23 cellular contexts compared by ENCODE assay signal in genomic region chr6:145491126-145491525, GRCh38.
DNase-seq lines count a peak whose midpoint lies in the region; ATAC-seq, FAIRE-seq and TF ChIP-seq lines count a peak whose summit lies in the region.
"Had no signal": no experiment of that assay in that cellular context is flagged by ENCODE, and none has a peak within 500 bp of the region (broad histone marks: within the 10 kb centered on the region; RNA-seq: fewer than 3 reads in every experiment).

No MANE protein-coding gene starts in this region.

- no peak overlapping the region for H3K27ac ChIP-seq in keratinocyte (ENCODE audit: control insufficient read depth, insufficient read depth, low read length)
- H3K27ac ChIP-seq: PC-9, SJSA1 had no signal

- H4K20me1 ChIP-seq in keratinocyte (ENCODE audit: control insufficient read depth, extremely low read depth, insufficient read depth, low read length) = no peaks in the 10 kb centered on the region

- H3K79me2 ChIP-seq in keratinocyte (ENCODE audit: control insufficient read depth, insufficient read depth, low read length) = no peaks in the 10 kb centered on the region

- H3K4me3 ChIP-seq in Jurkat, Clone E6-1 (ENCODE audit: low read length) = no peak overlapping the region
- no peak overlapping the region for H3K4me3 ChIP-seq in keratinocyte (ENCODE audit: control insufficient read depth in 2 of 3, extremely low read depth in 1 of 3, insufficient read depth in 2 of 3, low read depth in 1 of 3, low read length in 3 of 3)
- H3K4me3 ChIP-seq in H7 (ENCODE audit: insufficient read depth, low read depth, low read length) = no peak overlapping the region
- H3K4me3 ChIP-seq: PC-9, SJSA1 had no signal

- peak; percentile 83 for ATAC-seq in WTC11
- ATAC-seq in GM19397 (IDR thresholded peaks at IDR 0.05; ENCODE audit: unreplicated experiment) = no peak
- ATAC-seq: Right ventricle myocardium inferior had no signal

- H3K27me3 ChIP-seq in keratinocyte (ENCODE audit: control insufficient read depth, extremely low read depth, insufficient read depth, low read length) (no peaks in the 10 kb centered on the region), H7 (ENCODE audit: control insufficient read depth, insufficient read depth, low read length) (no peaks in the 10 kb centered on the region)
- H3K27me3 ChIP-seq: SJSA1 had no signal

- H2AFZ ChIP-seq in keratinocyte (ENCODE audit: control insufficient read depth, low read length) = no peak overlapping the region
- H2AFZ ChIP-seq: PC-9 had no signal

- no peaks in the 10 kb centered on the region for H3K9me3 ChIP-seq in keratinocyte (ENCODE audit: control insufficient read depth, low read depth, low read length)
- H3K9me3 ChIP-seq: SJSA1 had no signal

- DNase-seq in ELF-1 (ENCODE audit: low read depth, low spot score) (peak; percentile 9), WTC11 (ENCODE audit: low spot score) (peak; percentile 33), keratinocyte (ENCODE audit: low read depth, low spot score) (no peak), HCEC 1CT (no peak), H7 (no peak), superior temporal gyrus (ENCODE audit: extremely low spot score) (no peak)
- DNase-seq in Jurkat, Clone E6-1 (ENCODE audit: low read depth, low spot score) = peak; percentile 59
- DNase-seq: CD4-positive, CD25-positive, alpha-beta regulatory T cell; DMS153; MV-4-11; NCI-H1105; NCI-H146; NCI-H1930; NCI-H446; NCI-H524 treated with DMSO at 0.1 percent for 48 hours; NCI-H774; NK-92 treated with Interleukin-12 subunit alpha and Interleukin-12 subunit beta, amount 100 ng/mL, for 24 hours; PC-9 had no signal

- TF ChIP-seq CTCF in WTC11 (IDR thresholded peaks at IDR 0.05) (no peak), keratinocyte (optimal IDR thresholded peaks at IDR 0.05 in 1 of 3, IDR thresholded peaks at IDR 0.05 in 1 of 3, conservative IDR thresholded peaks at IDR 0.05 in 1 of 3; ENCODE audit: extremely low read depth in 1 of 3, insufficient read depth in 2 of 3, low read length in 3 of 3) (peak in 2 of 3 experiments; percentile 11 to 31)

- no peaks in the 10 kb centered on the region for H3K4me1 ChIP-seq in keratinocyte (ENCODE audit: control insufficient read depth, extremely low read depth, insufficient read depth, low read length)
- H3K4me1 ChIP-seq: SJSA1 had no signal

- no peak overlapping the region for H3K4me2 ChIP-seq in keratinocyte (ENCODE audit: control insufficient read depth, extremely low read depth, insufficient read depth, low read depth, low read length)
- H3K4me2 ChIP-seq: PC-9 had no signal

- POLR2A ChIA-PET in WTC11 (lab: Charles Lee) = no interaction called here

- peaks cover 2% of the 10 kb centered on the region; the same call in 1 of the 2 replicates for H3K36me3 Mint-ChIP-seq in WTC11
- H3K36me3 Mint-ChIP-seq: CD4-positive, CD25-positive, alpha-beta regulatory T cell; IgD-negative memory B cell had no signal

- no peak for FAIRE-seq in keratinocyte (lab: Jason Lieb, UNC)
- FAIRE-seq: H54 had no signal

- no peak overlapping the region for H3K27ac Mint-ChIP-seq in WTC11
- H3K27ac Mint-ChIP-seq: CD4-positive, CD25-positive, alpha-beta regulatory T cell; IgD-negative memory B cell had no signal

- peaks cover 15% of the 10 kb centered on the region for H3K27me3 Mint-ChIP-seq in WTC11 (ENCODE audit: low read depth)
- H3K27me3 Mint-ChIP-seq: CD4-positive, CD25-positive, alpha-beta regulatory T cell; IgD-negative memory B cell had no signal

- H3K9me3 Mint-ChIP-seq in WTC11 = peaks cover 16% of the 10 kb centered on the region

- no peaks in the 10 kb centered on the region for H3K9me1 ChIP-seq in keratinocyte (ENCODE audit: control insufficient read depth, extremely low read depth, insufficient read depth, low read length)

- no peak overlapping the region for H3K4me3 Mint-ChIP-seq in WTC11
- H3K4me3 Mint-ChIP-seq: CD4-positive, CD25-positive, alpha-beta regulatory T cell; IgD-negative memory B cell had no signal

- CTCF ChIA-PET in WTC11 (lab: Charles Lee) = interaction anchor here (0.6 to 1.3 kb wide), 4 partner anchors 53 to 213 kb away, joined by 3 to 7 read pairs (median 4); no protein-coding TSS in a partner anchor

- H3K9ac ChIP-seq in keratinocyte (ENCODE audit: control insufficient read depth, extremely low read depth, insufficient read depth, low read length) = no peak overlapping the region

- dilution Hi-C loops in keratinocyte (cut with MboI; ENCODE audit: extremely low pct_ligation_motif_present, low sequenced_read_pairs) = no loop called here

- no peaks in the 10 kb centered on the region for H3K4me1 Mint-ChIP-seq in WTC11
- H3K4me1 Mint-ChIP-seq: CD4-positive, CD25-positive, alpha-beta regulatory T cell; IgD-negative memory B cell had no signal

- H3K36me3 ChIP-seq in keratinocyte (ENCODE audit: control insufficient read depth in 2 of 2, extremely low read depth in 1 of 2, insufficient read depth in 2 of 2, low read length in 2 of 2) (no peaks in the 10 kb centered on the region), H7 (replicated peaks; ENCODE audit: control insufficient read depth, insufficient read depth, low read length) (no peaks in the 10 kb centered on the region)
- H3K36me3 ChIP-seq: SJSA1 had no signal

TF ChIP-seq in WTC11, 78 proteins besides CTCF, POLR2A, EP300 and RAD21 (continues in another document):
- TF ChIP-seq OVOL2 (CRISPR knock-in tag; IDR thresholded peaks at IDR 0.05; ENCODE audit: borderline replicate concordance) = no peak
- TF ChIP-seq CDX4 (CRISPR knock-in tag; IDR thresholded peaks at IDR 0.05; ENCODE audit: borderline replicate concordance) = no peak
- no peak for TF ChIP-seq TCF7 (CRISPR knock-in tag; IDR thresholded peaks at IDR 0.05; ENCODE audit: low read depth)
- no peak for TF ChIP-seq ATF1 (CRISPR knock-in tag; IDR thresholded peaks at IDR 0.05)
- no peak for TF ChIP-seq HMGXB4 (CRISPR knock-in tag; IDR thresholded peaks at IDR 0.05)
- no peak for TF ChIP-seq IRF1 (CRISPR knock-in tag; IDR thresholded peaks at IDR 0.05)
- no peak for TF ChIP-seq AR (CRISPR knock-in tag; IDR thresholded peaks at IDR 0.05)

Comparison
In these comparisons a context has a peak if more than half of its experiments do, and no peak if none do; other contexts are left out.
1. DNase-seq: peak in ELF-1 (single experiment), Jurkat, Clone E6-1 (single experiment) and WTC11 (single experiment); none in keratinocyte (single experiment), HCEC 1CT (single experiment), H7 (single experiment) and superior temporal gyrus (single experiment).